Comparison of ENCODE assay signal across 1 cellular context in genomic region chr17:13598353-13599167, GRCh38.
TF ChIP-seq lines count a peak whose summit lies in the region.

No MANE protein-coding gene starts in this region.

TF ChIP-seq in HepG2, 621 proteins besides CTCF, POLR2A, EP300 and RAD21 (continued from another document):
- TF ChIP-seq SALL2 (CRISPR knock-in tag; IDR thresholded peaks at IDR 0.05): no peak
- TF ChIP-seq RBFOX2 (IDR thresholded peaks at IDR 0.05; ENCODE audit: low read depth, low read length): peak; percentile 27; the same call in 1 of the 2 replicates
- no peak for TF ChIP-seq NFKB2 (CRISPR knock-in tag; IDR thresholded peaks at IDR 0.05; ENCODE audit: borderline replicate concordance)
- TF ChIP-seq ZNF605 (CRISPR knock-in tag; IDR thresholded peaks at IDR 0.05): no peak
- no peak for TF ChIP-seq ZNF841 (CRISPR knock-in tag; IDR thresholded peaks at IDR 0.05; ENCODE audit: borderline replicate concordance)
- no peak for TF ChIP-seq ZBTB42 (CRISPR knock-in tag; IDR thresholded peaks at IDR 0.05)
- no peak for TF ChIP-seq IRF1 (CRISPR knock-in tag; IDR thresholded peaks at IDR 0.05; ENCODE audit: low read depth)
